In the genomic region with DNA sequence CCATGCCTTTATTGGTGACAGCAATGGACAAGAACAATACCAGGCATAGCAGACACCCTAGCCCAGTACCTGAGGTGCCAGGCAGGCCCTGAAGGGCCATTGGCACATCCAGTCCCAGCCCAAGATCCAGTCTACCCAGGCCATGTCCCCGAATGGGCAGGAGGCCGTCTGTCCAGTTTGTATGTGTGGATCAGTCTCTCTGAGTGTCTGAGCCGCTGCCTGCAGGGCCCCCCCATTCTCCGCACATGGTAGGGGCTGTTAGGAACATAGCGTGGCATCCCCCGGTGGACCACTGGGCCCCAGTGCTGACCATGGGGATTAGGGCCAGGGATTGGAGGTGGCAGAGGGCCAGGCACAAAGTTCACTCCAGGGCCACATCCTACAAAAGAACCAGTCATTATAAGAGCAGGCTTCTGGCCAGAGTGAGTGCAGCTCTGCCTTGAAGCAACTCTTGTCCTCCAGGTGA, we compare ENCODE assay signal across 1 cellular context.
TF ChIP-seq lines count a peak whose summit lies in the region.

No MANE protein-coding gene starts in this region.

TF ChIP-seq in H1, 55 proteins besides CTCF, POLR2A, EP300 and RAD21:
- TF ChIP-seq SIRT6 (IDR thresholded peaks at IDR 0.05; ENCODE audit: low read length) (no peak), EZH2 (IDR thresholded peaks at IDR 0.05; ENCODE audit: low read depth, low read length, severe bottlenecking) (no peak), RNF2 (IDR thresholded peaks at IDR 0.05; ENCODE audit: borderline replicate concordance, low read depth, low read length, missing control alignments, poor library complexity, severe bottlenecking) (no peak), ATF2 (IDR thresholded peaks at IDR 0.05; ENCODE audit: low read length) (no peak), CREB1 (IDR thresholded peaks at IDR 0.05) (no peak)
